Comparison of ENCODE assay signal across 16 cellular contexts in genomic region chr12:76486011-76486410, GRCh38.
DNase-seq lines count a peak whose midpoint lies in the region; ATAC-seq and TF ChIP-seq lines count a peak whose summit lies in the region.
"Had no signal": no experiment of that assay in that cellular context is flagged by ENCODE, and none has a peak within 500 bp of the region (broad histone marks: within the 10 kb centered on the region; RNA-seq: fewer than 3 reads in every experiment).

No MANE protein-coding gene starts in this region.

- no peak for TF ChIP-seq CTCF in MCF 10A (IDR thresholded peaks at IDR 0.05; ENCODE audit: unreplicated experiment)
- TF ChIP-seq CTCF in mammary epithelial cell (conservative IDR thresholded peaks at IDR 0.05 in 1 of 2, IDR thresholded peaks at IDR 0.05 in 1 of 2; ENCODE audit: extremely low read depth in 1 of 2, insufficient read depth in 1 of 2, low read depth in 1 of 2, low read length in 2 of 2) = no peak
- TF ChIP-seq CTCF in upper lobe of right lung (IDR thresholded peaks at IDR 0.05) = no peak
- no peak for TF ChIP-seq CTCF in sigmoid colon (IDR thresholded peaks at IDR 0.05)

- no peak overlapping the region for H3K27ac ChIP-seq in mammary epithelial cell (ENCODE audit: insufficient read depth, low read depth, low read length)
- H3K27ac ChIP-seq in right cardiac atrium (ENCODE audit: low read length) = no peak overlapping the region
- no peak overlapping the region for H3K27ac ChIP-seq in upper lobe of right lung
- no peak overlapping the region for H3K27ac ChIP-seq in sigmoid colon
- H3K27ac ChIP-seq: 22Rv1, BLaER1, GM23248 had no signal

- H3K36me3 ChIP-seq in mammary epithelial cell (ENCODE audit: insufficient read depth, low read length) (no peaks in the 10 kb centered on the region), upper lobe of right lung (peaks cover 18% of the 10 kb centered on the region), sigmoid colon (peaks cover 0 to 18% (median 0%) of the 10 kb centered on the region in 4 donors)

- intact Hi-C loops in MCF 10A (cut with micrococcal nuclease) = no loop called here
- intact Hi-C loops in mammary epithelial cell (cut with micrococcal nuclease) = no loop called here
- intact Hi-C loops in right cardiac atrium (cut with DNase I) = no loop called here
- intact Hi-C loops in upper lobe of right lung (cut with DNase I) = no loop called here
- intact Hi-C loops in sigmoid colon (cut with DNase I) = no loop called here

- H3K9me3 ChIP-seq in mammary epithelial cell (replicated peaks; ENCODE audit: insufficient read depth, low read length) (no peaks in the 10 kb centered on the region), right cardiac atrium (ENCODE audit: control insufficient read depth, low read length) (no peaks in the 10 kb centered on the region), upper lobe of right lung (no peaks in the 10 kb centered on the region), sigmoid colon (no peaks in the 10 kb centered on the region)

- H3K4me1 Mint-ChIP-seq in MCF 10A (ENCODE audit: insufficient read depth, unreplicated experiment) (no peaks in the 10 kb centered on the region), immature natural killer cell (peaks cover 26 to 43% of the 10 kb centered on the region in 2 donors)

- H3K4me3 Mint-ChIP-seq in MCF 10A (ENCODE audit: unreplicated experiment) = no peak overlapping the region
- H3K4me3 Mint-ChIP-seq in immature natural killer cell = no peak overlapping the region
- H3K4me3 Mint-ChIP-seq: CD4-positive, CD25-positive, alpha-beta regulatory T cell had no signal

- DNase-seq in MCF 10A (ENCODE audit: unreplicated experiment) (no peak), mammary epithelial cell (no peak), immature natural killer cell (no peak), left lobe of liver (ENCODE audit: low spot score) (no peak), right cardiac atrium (no peak), upper lobe of right lung (no peak), sigmoid colon (no peak)
- DNase-seq in stimulated activated CD4-positive, alpha-beta T cell treated with anti-CD3 and anti-CD28 coated beads, Interleukin-2, amount 100 ng/mL, for 48 hours = no peak
- DNase-seq: AML-193; CD4-positive, CD25-positive, alpha-beta regulatory T cell; DMS53; GF-D8; GM23248; H7 had no signal

- H3K79me2 ChIP-seq in mammary epithelial cell (ENCODE audit: insufficient read depth, low read length) = peaks cover 10% of the 10 kb centered on the region

- no peak for TF ChIP-seq POLR2A in sigmoid colon (IDR thresholded peaks at IDR 0.05)

- H2AFZ ChIP-seq in mammary epithelial cell (ENCODE audit: low read depth, low read length) = no peak overlapping the region
- H2AFZ ChIP-seq: GM23248 had no signal

- TSS peak; percentile 19 for BruUV-seq in MCF 10A (replicated peaks; lab: Mats Ljungman, UMichigan)
- BruUV-seq in mammary epithelial cell (replicated peaks; lab: Mats Ljungman, UMichigan) = no TSS peak

- WGBS in mammary epithelial cell (ENCODE audit: low coverage, missing lambda C conversion rate) = 84% methylated on average over 2 of the region's 2 CpGs
- 84% methylated on average over 2 of the region's 2 CpGs for WGBS in right cardiac atrium
- WGBS in sigmoid colon, 2 donors = 87 to 89% methylated on average over 2 of the region's 2 CpGs

- CTCF ChIA-PET in MCF 10A (lab: Yijun Ruan, JAX) (no interaction called here), mammary epithelial cell (lab: Charles Lee; ENCODE audit: low non-redundant PET) (no interaction called here)

- H3K27me3 ChIP-seq in mammary epithelial cell (ENCODE audit: insufficient read depth, low read length) (no peaks in the 10 kb centered on the region), right cardiac atrium (ENCODE audit: control insufficient read depth, insufficient read depth) (no peaks in the 10 kb centered on the region), upper lobe of right lung (no peaks in the 10 kb centered on the region), sigmoid colon (no peaks in the 10 kb centered on the region)
- H3K27me3 ChIP-seq: BLaER1 had no signal

- H3K36me3 Mint-ChIP-seq in MCF 10A (ENCODE audit: insufficient read depth, unreplicated experiment) (peaks cover 18% of the 10 kb centered on the region), immature natural killer cell (peaks cover 5 to 12% (median 5%) of the 10 kb centered on the region in 3 donors)

- H3K27me3 Mint-ChIP-seq in MCF 10A (ENCODE audit: insufficient read depth, unreplicated experiment) (no peaks in the 10 kb centered on the region), immature natural killer cell (ENCODE audit: low read depth in 3 of 3) (no peaks in the 10 kb centered on the region)
- H3K27me3 Mint-ChIP-seq: CD4-positive, CD25-positive, alpha-beta regulatory T cell had no signal

- in situ Hi-C loops in mammary epithelial cell (cut with MboI; ENCODE audit: low sequenced_read_pairs in 2 of 2) = no loop called here

- H4K20me1 ChIP-seq in mammary epithelial cell (ENCODE audit: insufficient read depth, low read length) = no peaks in the 10 kb centered on the region
- H4K20me1 ChIP-seq: BLaER1 had no signal

- no peak overlapping the region for H3K4me2 ChIP-seq in mammary epithelial cell (ENCODE audit: insufficient read depth, low read depth, low read length)
- H3K4me2 ChIP-seq: BLaER1 had no signal

- no peak for TF ChIP-seq EP300 in sigmoid colon (IDR thresholded peaks at IDR 0.05)

- dilution Hi-C loops in mammary epithelial cell (cut with HindIII; ENCODE audit: low sequenced_read_pairs) = no loop called here

- H3K9me3 Mint-ChIP-seq in MCF 10A (ENCODE audit: unreplicated experiment) (no peaks in the 10 kb centered on the region), immature natural killer cell (no peaks in the 10 kb centered on the region)

- H3K4me3 ChIP-seq in mammary epithelial cell (replicated peaks in 1 of 3; ENCODE audit: insufficient read depth in 1 of 3, low read depth in 2 of 3, low read length in 3 of 3) (no peak overlapping the region), right cardiac atrium (ENCODE audit: low read length) (no peak overlapping the region), upper lobe of right lung (no peak overlapping the region), sigmoid colon (no peak overlapping the region)
- H3K4me3 ChIP-seq: BLaER1, GM23248 had no signal

- H3K4me1 ChIP-seq in mammary epithelial cell (ENCODE audit: insufficient read depth, low read length) = no peaks in the 10 kb centered on the region
- H3K4me1 ChIP-seq in right cardiac atrium (ENCODE audit: control insufficient read depth, insufficient read depth, low read length) = no peaks in the 10 kb centered on the region
- H3K4me1 ChIP-seq in upper lobe of right lung = no peaks in the 10 kb centered on the region
- no peaks in the 10 kb centered on the region for H3K4me1 ChIP-seq in sigmoid colon
- H3K4me1 ChIP-seq: BLaER1 had no signal

- ATAC-seq in left lobe of liver = peak; percentile 34
- no peak for ATAC-seq in right cardiac atrium
- ATAC-seq in upper lobe of right lung = no peak

- no peak overlapping the region for H3K9ac ChIP-seq in mammary epithelial cell (ENCODE audit: insufficient read depth, low read length)
- H3K9ac ChIP-seq: BLaER1, GM23248 had no signal

- POLR2A ChIA-PET in MCF 10A (lab: Yijun Ruan, JAX) = no interaction called here

- H3K27ac Mint-ChIP-seq in MCF 10A (ENCODE audit: low read depth, unreplicated experiment) (no peak overlapping the region), immature natural killer cell (peak overlapping the region in 4 of 6 donors; percentile 3 to 78 (median 44))
